8 cellular contexts compared by ENCODE assay signal in the genomic region with DNA sequence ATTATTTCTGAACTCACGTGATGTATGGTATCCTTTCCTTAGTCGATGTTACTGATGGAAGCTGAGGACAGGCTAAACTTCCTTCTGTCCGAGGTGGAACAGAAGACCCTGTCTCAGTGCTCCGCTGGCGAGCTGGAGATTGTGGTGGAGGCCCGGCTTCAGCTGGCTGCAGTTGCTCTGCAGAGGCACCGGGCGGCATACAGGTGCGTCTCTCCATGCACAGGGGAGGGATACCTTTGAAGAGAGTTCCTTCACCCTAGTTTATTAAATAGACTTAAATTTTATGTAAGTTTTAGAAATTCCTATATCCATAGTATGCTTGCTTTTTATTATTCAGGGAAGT.
DNase-seq lines count a peak whose midpoint lies in the region; ATAC-seq, FAIRE-seq and TF ChIP-seq lines count a peak whose summit lies in the region.

No MANE protein-coding gene starts in this region.

- ATAC-seq in GM21367 (IDR thresholded peaks at IDR 0.05; ENCODE audit: unreplicated experiment), result peak; percentile 72
- peak; percentile 49 for ATAC-seq in HG03521 (IDR thresholded peaks at IDR 0.05; ENCODE audit: unreplicated experiment)

- TF ChIP-seq RAD21 in H1 (IDR thresholded peaks at IDR 0.05 in 1 of 2, conservative IDR thresholded peaks at IDR 0.05 in 1 of 2; ENCODE audit: low read depth in 2 of 2, low read length in 2 of 2), result peak; percentile 38 to 43

- no peak for FAIRE-seq in H1 (lab: Jason Lieb, UNC)

- no peak overlapping the region for H2AK5ac ChIP-seq in H1 (ENCODE audit: low read depth, low read length)

- H3K27ac ChIP-seq in H1 (ENCODE audit: low read depth, low read length), result no peak overlapping the region

- H2BK5ac ChIP-seq in H1 (ENCODE audit: low read depth, low read length), result no peak overlapping the region

- H3K27ac Mint-ChIP-seq in progenitor cell of endocrine pancreas, result no peak overlapping the region

- H3K36me3 Mint-ChIP-seq in progenitor cell of endocrine pancreas (ENCODE audit: insufficient read depth), result no peaks in the 10 kb centered on the region

- no peak overlapping the region for H3K9ac ChIP-seq in H1 (replicated peaks in 1 of 4; ENCODE audit: extremely low read depth in 1 of 4, low read depth in 3 of 4, low read length in 3 of 4)

- TF ChIP-seq POLR2A in H1 (IDR thresholded peaks at IDR 0.05; ENCODE audit: control extremely low read depth in 1 of 2, low read depth in 2 of 2, low read length in 2 of 2), result no peak

- H4K91ac ChIP-seq in H1 (replicated peaks; ENCODE audit: insufficient read length, low read length), result no peak overlapping the region

- H3K14ac ChIP-seq in H1 (ENCODE audit: insufficient read length), result no peak overlapping the region

- H3K4me3 ChIP-seq in H1 (ENCODE audit: extremely low read depth in 1 of 4, insufficient read depth in 2 of 4, low read depth in 3 of 4, low read length in 4 of 4), result no peak overlapping the region

- peak overlapping the region; percentile 87 for H2AFZ ChIP-seq in H1 (ENCODE audit: low read length)

- CTCF ChIA-PET in H1 (lab: Charles Lee; ENCODE audit: partially characterized antibody), result interaction anchor here (0.7 to 2.2 kb wide), 8 partner anchors 10 to 433 kb away, joined by 3 to 11 read pairs (median 4); no protein-coding TSS in a partner anchor

- H3K4me2 ChIP-seq in H1 (ENCODE audit: insufficient read depth in 1 of 2, low read depth in 2 of 2, low read length in 2 of 2), result 0 out of 4 replicates have a peak overlapping the region, but pooled peaks of 1 of the 2 experiments have one; percentile 19

- H3K4me1 Mint-ChIP-seq in progenitor cell of endocrine pancreas (ENCODE audit: low read depth), result peaks cover 3% of the 10 kb centered on the region

- H3K79me2 ChIP-seq in H1 (ENCODE audit: control insufficient read depth in 1 of 2, insufficient read depth in 2 of 2, low read length in 2 of 2), result no peaks in the 10 kb centered on the region

- no peak overlapping the region for H2BK120ac ChIP-seq in H1 (replicated peaks; ENCODE audit: low read depth, low read length)

- no peak for TF ChIP-seq EP300 in H1 (IDR thresholded peaks at IDR 0.05; ENCODE audit: borderline replicate concordance in 1 of 2, low read depth in 2 of 2, low read length in 2 of 2)

- no peak overlapping the region for H3K23ac ChIP-seq in H1 (ENCODE audit: insufficient read length)

- H2BK20ac ChIP-seq in H1 (ENCODE audit: low read length), result no peak overlapping the region

- H3K9me3 Mint-ChIP-seq in progenitor cell of endocrine pancreas (ENCODE audit: low read depth), result no peaks in the 10 kb centered on the region

- H3K23me2 ChIP-seq in H1 (ENCODE audit: low read depth, low read length), result no peaks in the 10 kb centered on the region; the same call in 1 of the 2 replicates

- TF ChIP-seq CTCF in H1 (IDR thresholded peaks at IDR 0.05; ENCODE audit: control extremely low read depth in 1 of 3, insufficient read depth in 1 of 3, low read depth in 1 of 3, low read length in 3 of 3) (peak; percentile 29 to 47 (median 41); a peak in 3 of 4 replicates), progenitor cell of endocrine pancreas (IDR thresholded peaks at IDR 0.05; ENCODE audit: unreplicated experiment) (peak; percentile 12)

- H3K79me1 ChIP-seq in H1 (ENCODE audit: low read depth, low read length), result no peaks in the 10 kb centered on the region

- H3K9me3 ChIP-seq in H1 (ENCODE audit: insufficient read depth in 2 of 2, low read depth in 1 of 2, low read length in 1 of 2), result no peaks in the 10 kb centered on the region

- no peaks in the 10 kb centered on the region for H3K27me3 ChIP-seq in H1 (replicated peaks in 1 of 4; ENCODE audit: control insufficient read depth in 3 of 4, extremely low read depth in 1 of 4, insufficient read depth in 3 of 4, low read length in 3 of 4)

- no peak overlapping the region for H4K8ac ChIP-seq in H1 (ENCODE audit: extremely low read depth, insufficient read depth, low read length)

- H3K18ac ChIP-seq in H1 (ENCODE audit: extremely low read depth, low read length), result no peak overlapping the region

- no peak overlapping the region for H4K5ac ChIP-seq in H1 (ENCODE audit: insufficient read length, low read depth, low read length)

- no peak overlapping the region for H3K56ac ChIP-seq in H1 (replicated peaks; ENCODE audit: insufficient read length, low read depth, low read length)

- no peak overlapping the region for H2BK15ac ChIP-seq in H1 (ENCODE audit: low read length)

- POLR2A ChIA-PET in H1 (lab: Charles Lee; ENCODE audit: partially characterized antibody), result no interaction called here

- no peaks in the 10 kb centered on the region for H3K36me3 ChIP-seq in H1 (ENCODE audit: control insufficient read depth in 2 of 4, insufficient read depth in 4 of 4, low read length in 3 of 4)

- no peak overlapping the region for H2BK12ac ChIP-seq in H1 (ENCODE audit: low read depth, low read length)

- peaks cover 0 to 4% (median 0%) of the 10 kb centered on the region in 4 experiments; a peak in 2 of 7 replicates for H3K4me1 ChIP-seq in H1 (replicated peaks in 1 of 4; ENCODE audit: control insufficient read depth in 3 of 4, insufficient read depth in 4 of 4, low read length in 3 of 4)

- no peaks in the 10 kb centered on the region for H4K20me1 ChIP-seq in H1 (replicated peaks in 1 of 2; ENCODE audit: control insufficient read depth in 1 of 2, insufficient read depth in 2 of 2, low read length in 2 of 2)

- no peak overlapping the region for H3K4ac ChIP-seq in H1 (replicated peaks; ENCODE audit: insufficient read length, low read depth, low read length)

- no peaks in the 10 kb centered on the region for H3K27me3 Mint-ChIP-seq in progenitor cell of endocrine pancreas

- WGBS in H1 (ENCODE audit: extremely low coverage in 1 of 2, insufficient coverage in 1 of 2, insufficient read length in 1 of 2, insufficient replicate concordance in 2 of 2, low coverage in 1 of 2, low lambda C conversion rate in 2 of 2, missing lambda C conversion rate in 1 of 2), 2 experiments, result 73% methylated on average over 9 of the region's 9 CpGs; no CpG with 5 or more reads in 1 of the 2 experiments

- H3K4me3 Mint-ChIP-seq in progenitor cell of endocrine pancreas (ENCODE audit: low read depth), result no peak overlapping the region

- DNase-seq in Daoy (ENCODE audit: low read depth) (peak; percentile 63), SW480 (ENCODE audit: low spot score) (peak; percentile 25), H1 (ENCODE audit: low read depth in 1 of 2, low spot score in 2 of 2) (no peak), progenitor cell of endocrine pancreas (ENCODE audit: low spot score, unreplicated experiment) (no peak), putamen (ENCODE audit: low spot score) (no peak), medulla oblongata (ENCODE audit: extremely low spot score) (no peak)

TF ChIP-seq in H1, 55 proteins besides CTCF, POLR2A, EP300 and RAD21:
- TF ChIP-seq KDM5A (IDR thresholded peaks at IDR 0.05; ENCODE audit: low read length), result no peak
- no peak for TF ChIP-seq CBX8 (IDR thresholded peaks at IDR 0.05; ENCODE audit: borderline replicate concordance, low read depth, low read length)
- TF ChIP-seq ASH2L (IDR thresholded peaks at IDR 0.05; ENCODE audit: low read length), result no peak
- no peak for TF ChIP-seq GABPA (IDR thresholded peaks at IDR 0.05; ENCODE audit: borderline replicate concordance, insufficient read depth, low read length)
- no peak for TF ChIP-seq CBX5 (IDR thresholded peaks at IDR 0.05; ENCODE audit: low read depth, low read length)
- TF ChIP-seq JUN (IDR thresholded peaks at IDR 0.05; ENCODE audit: low read depth, low read length), result no peak
- no peak for TF ChIP-seq SIN3A (conservative IDR thresholded peaks at IDR 0.05 in 1 of 2, IDR thresholded peaks at IDR 0.05 in 1 of 2; ENCODE audit: low read depth in 1 of 2, low read length in 2 of 2)
- TF ChIP-seq TAF7 (optimal IDR thresholded peaks at IDR 0.05; ENCODE audit: borderline replicate concordance, low read depth, low read length), result no peak
- no peak for TF ChIP-seq TCF12 (IDR thresholded peaks at IDR 0.05; ENCODE audit: low read depth, low read length)
- TF ChIP-seq NRF1 (IDR thresholded peaks at IDR 0.05; ENCODE audit: low read depth, low read length), result no peak

Comparison
In these comparisons a context has a peak if more than half of its experiments do, and no peak if none do; other contexts are left out.
1. DNase-seq: peak in Daoy (single experiment) and SW480 (single experiment); none in H1 (0 of 2), progenitor cell of endocrine pancreas (single experiment), putamen (single experiment) and medulla oblongata (single experiment).